Comparison of ENCODE assay signal across 26 cellular contexts in the genomic region with DNA sequence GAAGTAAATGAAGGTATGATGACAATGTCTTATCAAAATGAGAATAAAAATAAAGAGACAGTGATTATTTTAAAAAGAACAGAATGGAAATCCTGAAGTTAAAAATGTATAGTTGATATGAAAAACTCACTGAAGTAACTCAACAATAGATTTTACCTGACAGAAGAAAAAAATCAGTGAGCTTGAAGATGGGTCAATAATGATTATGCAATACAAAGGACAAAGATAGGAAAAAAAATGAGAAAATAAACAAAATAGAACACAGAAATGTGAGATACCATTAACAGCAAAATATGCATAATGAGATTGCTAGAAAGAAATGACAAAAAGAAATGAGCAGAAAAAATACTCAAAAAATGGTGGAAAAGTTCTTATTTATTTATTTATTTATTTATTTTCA. TPM values are rescaled to one million over a fixed set of nuclear protein-coding genes. Genes with fewer than 3 reads are reported as not detected.
"Had no signal": no experiment of that assay in that cellular context is flagged by ENCODE, and none has a peak within 500 bp of the region (broad histone marks: within the 10 kb centered on the region; RNA-seq: fewer than 3 reads in every experiment).

No MANE protein-coding gene starts in this region.

- FAIRE-seq: HTR-8/SVneo, RCC 7860 had no signal

- H3K36me3 ChIP-seq: SJSA1 had no signal

- H3K4me1 Mint-ChIP-seq: T-cell had no signal

- H3K27ac Mint-ChIP-seq: T-cell had no signal

- DNase-seq: Kasumi-1, MM.1S, NCI-H1092 treated with DMSO at 0.1 percent for 48 hours, NCI-H1436, NCI-H187, NCI-H2029, NCI-H2081 treated with DMSO at 0.1 percent for 48 hours, NCI-H2171, NCI-H226, NCI-H446, NCI-H510A, NCI-H524 treated with DMSO at 0.1 percent for 48 hours, NCI-H69, NCI-H774, Right ventricle myocardium superior, RPMI8226, SIG-M5, SW 1271, T-cell had no signal

- H3K4me3 Mint-ChIP-seq: T-cell had no signal

- H3K27me3 ChIP-seq: SJSA1 had no signal

- H3K9ac ChIP-seq: KMS-11 had no signal

- H3K36me3 Mint-ChIP-seq: T-cell had no signal

- H3K4me3 ChIP-seq: SJSA1, SK-N-MC had no signal

- ATAC-seq: T-cell had no signal

- H3K27ac ChIP-seq: HL-60, KMS-11, SK-N-MC had no signal

- H3K4me2 ChIP-seq: KMS-11 had no signal

RNA-seq across cellular contexts. Expression of gene APLNR, which starts 19.1 kb away (rescaled TPM):
- total RNA-seq: M059J, SJSA1, T-cell had no signal
